ENCODE assay signal across 1 cellular context in the genomic region with DNA sequence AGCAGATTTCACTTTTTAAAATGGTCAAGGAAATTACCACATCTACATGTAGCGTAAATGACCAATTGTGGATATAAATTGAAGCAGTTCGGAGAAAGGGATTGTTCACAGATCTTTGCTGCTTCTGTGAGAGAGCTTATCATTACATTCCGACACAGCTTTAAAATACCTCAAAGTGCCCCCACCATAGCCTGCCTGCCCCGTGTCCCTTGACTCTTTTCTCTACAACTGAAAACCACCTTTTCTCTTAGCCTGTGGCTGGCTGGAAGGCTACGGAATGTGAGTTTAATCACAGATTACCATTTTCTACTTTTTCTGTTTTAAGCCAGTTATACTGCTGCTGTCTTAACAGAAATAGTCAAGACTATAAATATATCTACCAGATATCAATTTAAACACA.
TF ChIP-seq lines count a peak whose summit lies in the region.

No MANE protein-coding gene starts in this region.

TF ChIP-seq in GM23338, 12 proteins besides CTCF, POLR2A, EP300 and RAD21 (continued from another document):
- no peak for TF ChIP-seq ZNF462 (CRISPR knock-in tag; IDR thresholded peaks at IDR 0.05)
- TF ChIP-seq NANOG (IDR thresholded peaks at IDR 0.05; ENCODE audit: borderline replicate concordance), result no peak
- no peak for TF ChIP-seq EZH2phosphoT487 (IDR thresholded peaks at IDR 0.05; ENCODE audit: unreplicated experiment)
